20 cellular contexts compared by ENCODE assay signal in the genomic region with DNA sequence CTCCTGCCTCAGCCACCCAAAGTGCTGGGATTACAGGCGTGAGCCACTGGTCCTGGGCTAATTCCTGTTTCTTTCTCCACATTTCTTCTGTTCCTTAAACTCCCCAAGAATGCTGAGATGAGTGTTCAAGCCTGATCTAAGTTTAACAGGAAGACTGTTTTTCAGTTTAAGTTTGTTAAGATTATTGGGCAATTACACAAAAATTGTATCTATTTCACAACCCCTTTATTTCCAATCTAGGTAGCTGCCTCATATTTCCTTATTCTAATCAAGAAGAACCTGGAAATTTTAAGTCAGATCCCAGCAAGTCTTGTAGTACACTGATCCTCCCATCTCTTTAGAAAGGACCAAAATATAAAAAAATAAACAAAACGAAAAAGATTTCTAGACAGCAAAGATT.
"Had no signal": no experiment of that assay in that cellular context is flagged by ENCODE, and none has a peak within 500 bp of the region (broad histone marks: within the 10 kb centered on the region; RNA-seq: fewer than 3 reads in every experiment).

No MANE protein-coding gene starts in this region.

- H3K27ac Mint-ChIP-seq: activated CD8-positive, alpha-beta T cell treated with anti-CD3 and anti-CD28 coated beads, Interleukin-2, amount 10 ng/mL, durations not matched to agents 7 days and 5 days; activated naive CD8-positive, alpha-beta T cell treated with anti-CD3 and anti-CD28 coated beads, Interleukin-2, amount 50 U/mL, for 24 hours; activated T-helper 2 cell treated with anti-CD3 and anti-CD28 coated beads, Interferon-gamma antibody, Interleukin-2, Interleukin-4, amounts not matched to agents 10 μg/mL and 5 μg/mL and 100 μg/mL, durations not matched to agents 14 hours and 24 hours and 36 hours; dendritic cell treated with granulocyte-macrophage colony-stimulating factor and Interleukin-4, amounts not matched to agents 40 ng/mL and 50 ng/mL, for 4 days; neural progenitor cell; T-cell had no signal

- H3K27me3 Mint-ChIP-seq: activated naive CD8-positive, alpha-beta T cell treated with anti-CD3 and anti-CD28 coated beads, Interleukin-2, amount 50 U/mL, for 24 hours; brain; dendritic cell treated with granulocyte-macrophage colony-stimulating factor and Interleukin-4, amounts not matched to agents 40 ng/mL and 50 ng/mL, for 4 days; naive B cell; T-cell had no signal

- H3K4me3 Mint-ChIP-seq: activated CD8-positive, alpha-beta T cell treated with anti-CD3 and anti-CD28 coated beads, Interleukin-2, amount 10 ng/mL, durations not matched to agents 7 days and 5 days; activated naive CD8-positive, alpha-beta T cell treated with anti-CD3 and anti-CD28 coated beads, Interleukin-2, amount 50 U/mL, for 24 hours; brain; dendritic cell treated with granulocyte-macrophage colony-stimulating factor and Interleukin-4, amounts not matched to agents 40 ng/mL and 50 ng/mL, for 4 days; naive B cell; neural progenitor cell; T-cell had no signal

- H3K9me3 Mint-ChIP-seq: activated naive CD8-positive, alpha-beta T cell treated with anti-CD3 and anti-CD28 coated beads, Interleukin-2, amount 50 U/mL, for 24 hours; activated T-helper 2 cell treated with anti-CD3 and anti-CD28 coated beads, Interferon-gamma antibody, Interleukin-2, Interleukin-4, amounts not matched to agents 10 μg/mL and 5 μg/mL and 100 μg/mL, durations not matched to agents 14 hours and 24 hours and 36 hours; brain; dendritic cell treated with granulocyte-macrophage colony-stimulating factor and Interleukin-4, amounts not matched to agents 40 ng/mL and 50 ng/mL, for 4 days; naive B cell; neural progenitor cell; T-cell had no signal

- DNase-seq: activated CD4-positive, alpha-beta T cell treated with anti-CD3 and anti-CD28 coated beads for 1 hour; activated CD4-positive, alpha-beta T cell treated with anti-CD3 and anti-CD28 coated beads, Interleukin-2, amount 50 U/mL, for 1 hour; activated CD8-positive, alpha-beta T cell treated with anti-CD3 and anti-CD28 coated beads, Interleukin-2, amount 10 ng/mL, durations not matched to agents 7 days and 5 days; activated naive CD4-positive, alpha-beta T cell; activated naive CD8-positive, alpha-beta T cell treated with anti-CD3 and anti-CD28 coated beads, Interleukin-2, amount 50 U/mL, for 24 hours; aorta; effector CD4-positive, alpha-beta T cell; erythroblast; foreskin keratinocyte; left lung; naive B cell; spleen; stimulated activated CD4-positive, alpha-beta T cell treated with anti-CD3 and anti-CD28 coated beads, Interleukin-4, amount 100 ng/mL, for 1 hour; stimulated activated naive CD4-positive, alpha-beta T cell; T-cell; upper lobe of right lung had no signal

- ATAC-seq: activated CD8-positive, alpha-beta T cell treated with anti-CD3 and anti-CD28 coated beads, Interleukin-2, amount 10 ng/mL, durations not matched to agents 7 days and 5 days; activated naive CD8-positive, alpha-beta T cell treated with anti-CD3 and anti-CD28 coated beads, Interleukin-2, amount 50 U/mL, for 24 hours; foreskin keratinocyte; left lung; T-cell had no signal

- H3K4me1 Mint-ChIP-seq: activated naive CD8-positive, alpha-beta T cell treated with anti-CD3 and anti-CD28 coated beads, Interleukin-2, amount 50 U/mL, for 24 hours; brain; neural progenitor cell had no signal
